Comparison of ENCODE assay signal across 27 cellular contexts in the genomic region with DNA sequence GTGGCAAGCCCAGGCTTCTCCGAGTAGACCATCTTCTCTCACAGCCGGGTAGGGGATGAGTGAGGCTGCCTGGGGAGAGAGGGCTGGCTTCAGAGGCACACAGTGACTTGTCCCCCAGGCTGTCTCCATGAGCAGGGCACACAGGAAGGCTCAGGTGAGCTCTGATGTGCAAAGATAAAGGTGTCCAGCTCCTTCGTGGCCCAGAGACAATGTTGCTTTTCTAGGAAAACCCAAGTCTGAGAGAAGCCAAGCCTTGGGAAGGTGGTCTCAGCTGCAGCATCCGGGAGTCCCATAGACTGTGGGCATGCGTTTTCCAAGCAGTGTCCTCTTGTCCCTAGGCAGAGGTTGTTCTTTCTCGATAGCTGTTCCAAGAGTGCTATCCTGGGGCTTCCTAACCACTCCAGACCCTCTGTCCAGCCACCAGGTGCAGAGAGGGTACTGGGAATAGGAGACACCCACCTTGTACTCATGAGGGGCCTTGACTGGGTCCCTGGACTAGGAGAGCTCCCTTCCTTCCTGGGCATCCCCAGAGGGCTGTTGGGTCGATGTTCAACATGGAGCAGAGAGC.
"Had no signal": no experiment of that assay in that cellular context is flagged by ENCODE, and none has a peak within 500 bp of the region (broad histone marks: within the 10 kb centered on the region; RNA-seq: fewer than 3 reads in every experiment).

No MANE protein-coding gene starts in this region.

- H3K27ac ChIP-seq: colonic mucosa, foreskin keratinocyte, gastrocnemius medialis, VCaP had no signal

- H3K27me3 ChIP-seq: colonic mucosa, foreskin keratinocyte, gastrocnemius medialis had no signal

- ATAC-seq: activated T-helper 17 cell treated with anti-CD3 and anti-CD28 coated beads, Interleukin-2, amount 50 U/mL, for 72 hours; esophagus mucosa; foreskin keratinocyte; gastrocnemius medialis; WTC11 had no signal

- DNase-seq: activated CD4-positive, alpha-beta memory T cell treated with anti-CD3 and anti-CD28 coated beads, Interleukin-2, amount 10 ng/mL, durations not matched to agents 7 days and 5 days; activated CD4-positive, alpha-beta T cell treated with anti-CD3 and anti-CD28 coated beads for 1 hour; activated CD4-positive, alpha-beta T cell treated with anti-CD3 and anti-CD28 coated beads for 4 hours; activated CD4-positive, alpha-beta T cell treated with anti-CD3 and anti-CD28 coated beads, Interleukin-2, amount 10 ng/mL, durations not matched to agents 7 days and 5 days; activated CD4-positive, alpha-beta T cell treated with anti-CD3 and anti-CD28 coated beads, Interleukin-2, amount 50 U/mL, for 4 hours; activated CD8-positive, alpha-beta memory T cell treated with anti-CD3 and anti-CD28 coated beads, Interleukin-2, amount 50 U/mL, for 48 hours; activated effector memory CD4-positive, alpha-beta T cell treated with Interleukin-2 at 50 U/mL for 16 hours; activated gamma-delta T cell treated with Interleukin-2 at 50 U/mL for 16 hours; activated naive CD4-positive, alpha-beta T cell treated with anti-CD3 and anti-CD28 coated beads, Interleukin-2, amount 50 U/mL, for 16 hours; activated naive CD4-positive, alpha-beta T cell treated with Interleukin-2 at 50 U/mL for 16 hours; activated T-cell treated with anti-CD3 and anti-CD28 coated beads for 4 hours; activated T-cell treated with anti-CD3 and anti-CD28 coated beads, Interleukin-2, amount 50 U/mL, for 24 hours; amniotic stem cell; anterior cingulate cortex; central memory CD4-positive, alpha-beta T cell; cerebellar nuclear complex; colonic mucosa; effector memory CD4-positive, alpha-beta T cell; endodermal cell; foreskin keratinocyte; gastrocnemius medialis; glutamatergic neuron; T-helper 2 cell had no signal

- H3K9me3 ChIP-seq: colonic mucosa, gastrocnemius medialis had no signal

- H3K4me3 ChIP-seq: colonic mucosa, gastrocnemius medialis had no signal

- H3K36me3 ChIP-seq: colonic mucosa, gastrocnemius medialis had no signal

- H3K4me1 ChIP-seq: colonic mucosa, foreskin keratinocyte, gastrocnemius medialis had no signal
